ENCODE assay signal across 8 cellular contexts in genomic region chr22:19756288-19757128, GRCh38. TPM values are rescaled to one million over a fixed set of nuclear protein-coding genes. Genes with fewer than 3 reads are reported as not detected.
DNase-seq lines count a peak whose midpoint lies in the region; ATAC-seq and TF ChIP-seq lines count a peak whose summit lies in the region.

No MANE protein-coding gene starts in this region.

- H3K4me3 Mint-ChIP-seq in activated T-helper 1 cell treated with anti-CD3 and anti-CD28 coated beads, Interleukin-12 subunit alpha, Interleukin-12 subunit beta, Interleukin-2, Interleukin-4 antibody, amounts not matched to agents 30 ng/mL and 10 ng/mL and 1 ng/mL, durations not matched to agents 14 hours and 24 hours and 36 hours: peak overlapping the region; percentile 2

- no peaks in the 10 kb centered on the region for H3K9me3 ChIP-seq in gastroesophageal sphincter

- intact Hi-C loops in activated T-helper 1 cell treated with anti-CD3 and anti-CD28 coated beads, Interleukin-12 subunit alpha, Interleukin-12 subunit beta, Interleukin-2, Interleukin-4 antibody, amounts not matched to agents 30 ng/mL and 10 ng/mL and 1 ng/mL, durations not matched to agents 14 hours and 24 hours and 36 hours (cut with micrococcal nuclease): loop anchor here (1.0 to 5.0 kb wide), 3 partner anchors 10 to 154 kb away; no protein-coding TSS in a partner anchor

- H3K36me3 Mint-ChIP-seq in activated T-helper 1 cell treated with anti-CD3 and anti-CD28 coated beads, Interleukin-12 subunit alpha, Interleukin-12 subunit beta, Interleukin-2, Interleukin-4 antibody, amounts not matched to agents 30 ng/mL and 10 ng/mL and 1 ng/mL, durations not matched to agents 14 hours and 24 hours and 36 hours (ENCODE audit: low read depth): peaks cover 4% of the 10 kb centered on the region

- DNase-seq in DMS 273 (lab: John Stamatoyannopoulos, UW; ENCODE audit: unreplicated experiment) (peak; percentile 65), DMS 273 treated with DMSO at 0.1 percent for 48 hours (lab: John Stamatoyannopoulos, UW) (no peak), NCI-H82 treated with DMSO at 0.1 percent for 48 hours (lab: John Stamatoyannopoulos, UW; ENCODE audit: unreplicated experiment) (peak; percentile 17)
- peak; percentile 61 for DNase-seq in activated T-helper 1 cell treated with anti-CD3 and anti-CD28 coated beads, Interleukin-12 subunit alpha, Interleukin-12 subunit beta, Interleukin-2, Interleukin-4 antibody, amounts not matched to agents 30 ng/mL and 10 ng/mL and 1 ng/mL, durations not matched to agents 14 hours and 24 hours and 36 hours (ENCODE audit: low spot score)
- DNase-seq in stimulated activated CD4-positive, alpha-beta T cell treated with anti-CD3 and anti-CD28 coated beads, Interleukin-15, amount 100 ng/mL, for 1 hour (ENCODE audit: low read depth in 1 of 2, low spot score in 1 of 2): peak; percentile 55 to 56

- H3K4me1 Mint-ChIP-seq in activated T-helper 1 cell treated with anti-CD3 and anti-CD28 coated beads, Interleukin-12 subunit alpha, Interleukin-12 subunit beta, Interleukin-2, Interleukin-4 antibody, amounts not matched to agents 30 ng/mL and 10 ng/mL and 1 ng/mL, durations not matched to agents 14 hours and 24 hours and 36 hours (ENCODE audit: low read depth): peaks cover 17% of the 10 kb centered on the region

- ATAC-seq in gastroesophageal sphincter: no peak
- ATAC-seq in GM19351 (IDR thresholded peaks at IDR 0.05; ENCODE audit: unreplicated experiment): no peak
- ATAC-seq in GM19455 (IDR thresholded peaks at IDR 0.05; ENCODE audit: unreplicated experiment): no peak

- H3K9me3 Mint-ChIP-seq in activated T-helper 1 cell treated with anti-CD3 and anti-CD28 coated beads, Interleukin-12 subunit alpha, Interleukin-12 subunit beta, Interleukin-2, Interleukin-4 antibody, amounts not matched to agents 30 ng/mL and 10 ng/mL and 1 ng/mL, durations not matched to agents 14 hours and 24 hours and 36 hours: no peaks in the 10 kb centered on the region

- peaks cover 0 to 57% (median 23%) of the 10 kb centered on the region in 3 donors for H3K4me1 ChIP-seq in gastroesophageal sphincter

- no peak for TF ChIP-seq POLR2A in gastroesophageal sphincter (IDR thresholded peaks at IDR 0.05)

- H3K27ac Mint-ChIP-seq in activated T-helper 1 cell treated with anti-CD3 and anti-CD28 coated beads, Interleukin-12 subunit alpha, Interleukin-12 subunit beta, Interleukin-2, Interleukin-4 antibody, amounts not matched to agents 30 ng/mL and 10 ng/mL and 1 ng/mL, durations not matched to agents 14 hours and 24 hours and 36 hours: no peak overlapping the region

- 20% methylated on average over 2 of the region's 76 CpGs; no CpG with 5 or more reads in 1 of the 2 donors for WGBS in gastroesophageal sphincter (ENCODE audit: low coverage in 1 of 2), 2 donors

- no peak for TF ChIP-seq EP300 in gastroesophageal sphincter (IDR thresholded peaks at IDR 0.05)

- H3K27ac ChIP-seq in gastroesophageal sphincter: no peak overlapping the region

- peaks cover 56% of the 10 kb centered on the region for H3K27me3 Mint-ChIP-seq in activated T-helper 1 cell treated with anti-CD3 and anti-CD28 coated beads, Interleukin-12 subunit alpha, Interleukin-12 subunit beta, Interleukin-2, Interleukin-4 antibody, amounts not matched to agents 30 ng/mL and 10 ng/mL and 1 ng/mL, durations not matched to agents 14 hours and 24 hours and 36 hours (ENCODE audit: insufficient read depth)

- H3K27me3 ChIP-seq in gastroesophageal sphincter: peaks cover 93% of the 10 kb centered on the region

- peak overlapping the region in 1 of 2 donors; percentile 34 for H3K4me3 ChIP-seq in gastroesophageal sphincter

- H3K36me3 ChIP-seq in gastroesophageal sphincter: no peaks in the 10 kb centered on the region

- peak in 3 of 4 experiments; percentile 23 to 61 (median 48) for TF ChIP-seq CTCF in gastroesophageal sphincter (IDR thresholded peaks at IDR 0.05)

RNA-seq across cellular contexts. Expression of gene TBX1, which starts 4.1 kb away (rescaled TPM):
- 0.29 and 0.56 TPM in 2 replicates for total RNA-seq in activated T-helper 1 cell treated with anti-CD3 and anti-CD28 coated beads, Interleukin-12 subunit alpha, Interleukin-12 subunit beta, Interleukin-2, Interleukin-4 antibody, amounts not matched to agents 30 ng/mL and 10 ng/mL and 1 ng/mL, durations not matched to agents 14 hours and 24 hours and 36 hours
- total RNA-seq in gastroesophageal sphincter: 1 to 10 TPM in 2 of 4 donors, under 1 TPM in 2; 0.31 to 2.7 (median 1.2) TPM

RNA-seq across cellular contexts. Expression of gene GP1BB, which starts 33.2 kb away (rescaled TPM):
- not detected in 2 replicates for total RNA-seq in activated T-helper 1 cell treated with anti-CD3 and anti-CD28 coated beads, Interleukin-12 subunit alpha, Interleukin-12 subunit beta, Interleukin-2, Interleukin-4 antibody, amounts not matched to agents 30 ng/mL and 10 ng/mL and 1 ng/mL, durations not matched to agents 14 hours and 24 hours and 36 hours
- total RNA-seq in gastroesophageal sphincter: 10 to 100 TPM in 1 of 4 donors, 1 to 10 TPM in 3; 2.0 to 12.5 (median 5.6) TPM

RNA-seq across cellular contexts. Expression of gene SEPTIN5, which starts 42.2 kb away (rescaled TPM):
- total RNA-seq in activated T-helper 1 cell treated with anti-CD3 and anti-CD28 coated beads, Interleukin-12 subunit alpha, Interleukin-12 subunit beta, Interleukin-2, Interleukin-4 antibody, amounts not matched to agents 30 ng/mL and 10 ng/mL and 1 ng/mL, durations not matched to agents 14 hours and 24 hours and 36 hours: 0.98 and 1.3 TPM in 2 replicates
- total RNA-seq in gastroesophageal sphincter: 10 to 100 TPM; 21.9 to 51.1 (median 26.4) TPM
